ENCODE assay signal across 12 cellular contexts in genomic region chr12:89038831-89039509, GRCh38.
DNase-seq lines count a peak whose midpoint lies in the region; ATAC-seq lines count a peak whose summit lies in the region.
"Had no signal": no experiment of that assay in that cellular context is flagged by ENCODE, and none has a peak within 500 bp of the region (broad histone marks: within the 10 kb centered on the region; RNA-seq: fewer than 3 reads in every experiment).

No MANE protein-coding gene starts in this region.

- no peak overlapping the region for H3K4me3 Mint-ChIP-seq in activated naive CD8-positive, alpha-beta T cell treated with anti-CD3 and anti-CD28 coated beads, Interleukin-2, amount 10 ng/mL, durations not matched to agents 7 days and 5 days
- H3K4me3 Mint-ChIP-seq: T-helper 17 cell had no signal

- H3K27ac Mint-ChIP-seq in activated naive CD8-positive, alpha-beta T cell treated with anti-CD3 and anti-CD28 coated beads, Interleukin-2, amount 10 ng/mL, durations not matched to agents 7 days and 5 days, result peak overlapping the region; percentile 92

- POLR2A ChIA-PET in activated naive CD8-positive, alpha-beta T cell treated with anti-CD3 and anti-CD28 coated beads, Interleukin-2, amount 10 ng/mL, durations not matched to agents 7 days and 5 days (lab: Charles Lee), result interaction anchor here (0.7 to 4.7 kb wide), 9 partner anchors 8 to 670 kb away, joined by 3 to 31 read pairs (median 5); partner anchors contain the start of genes ATP2B1, DUSP6 and GALNT4

- peaks cover 67% of the 10 kb centered on the region for H3K4me1 Mint-ChIP-seq in activated naive CD8-positive, alpha-beta T cell treated with anti-CD3 and anti-CD28 coated beads, Interleukin-2, amount 10 ng/mL, durations not matched to agents 7 days and 5 days

- peaks cover 59% of the 10 kb centered on the region for H3K36me3 Mint-ChIP-seq in activated naive CD8-positive, alpha-beta T cell treated with anti-CD3 and anti-CD28 coated beads, Interleukin-2, amount 10 ng/mL, durations not matched to agents 7 days and 5 days

- peaks cover 18% of the 10 kb centered on the region for H3K9me3 Mint-ChIP-seq in activated naive CD8-positive, alpha-beta T cell treated with anti-CD3 and anti-CD28 coated beads, Interleukin-2, amount 10 ng/mL, durations not matched to agents 7 days and 5 days

- DNase-seq in CD1c-positive myeloid dendritic cell (ENCODE audit: extremely low spot score), result peak; percentile 66
- DNase-seq in activated naive CD8-positive, alpha-beta T cell treated with anti-CD3 and anti-CD28 coated beads, Interleukin-2, amount 10 ng/mL, durations not matched to agents 7 days and 5 days, result no peak
- no peak for DNase-seq in Kasumi-1 (lab: John Stamatoyannopoulos, UW)
- DNase-seq in DMS153 (lab: John Stamatoyannopoulos, UW), result no peak
- no peak for DNase-seq in HK-2 (ENCODE audit: unreplicated experiment)
- DNase-seq in NCI-H1092 (lab: John Stamatoyannopoulos, UW), result no peak
- DNase-seq: activated gamma-delta T cell treated with Interleukin-2 at 50 U/mL for 16 hours, dorsolateral prefrontal cortex, NCI-H1105, T-helper 17 cell had no signal

- no peaks in the 10 kb centered on the region for H3K27me3 Mint-ChIP-seq in activated naive CD8-positive, alpha-beta T cell treated with anti-CD3 and anti-CD28 coated beads, Interleukin-2, amount 10 ng/mL, durations not matched to agents 7 days and 5 days
- H3K27me3 Mint-ChIP-seq: T-helper 17 cell had no signal

- peak; percentile 19 for ATAC-seq in GM19043 (IDR thresholded peaks at IDR 0.05; ENCODE audit: low read depth, unreplicated experiment)
- peak; percentile 30 for ATAC-seq in HG03520 (IDR thresholded peaks at IDR 0.05; ENCODE audit: unreplicated experiment)
- ATAC-seq in activated naive CD8-positive, alpha-beta T cell treated with anti-CD3 and anti-CD28 coated beads, Interleukin-2, amount 10 ng/mL, durations not matched to agents 7 days and 5 days (ENCODE audit: low read depth), result no peak
